8 cellular contexts compared by ENCODE assay signal in the genomic region with DNA sequence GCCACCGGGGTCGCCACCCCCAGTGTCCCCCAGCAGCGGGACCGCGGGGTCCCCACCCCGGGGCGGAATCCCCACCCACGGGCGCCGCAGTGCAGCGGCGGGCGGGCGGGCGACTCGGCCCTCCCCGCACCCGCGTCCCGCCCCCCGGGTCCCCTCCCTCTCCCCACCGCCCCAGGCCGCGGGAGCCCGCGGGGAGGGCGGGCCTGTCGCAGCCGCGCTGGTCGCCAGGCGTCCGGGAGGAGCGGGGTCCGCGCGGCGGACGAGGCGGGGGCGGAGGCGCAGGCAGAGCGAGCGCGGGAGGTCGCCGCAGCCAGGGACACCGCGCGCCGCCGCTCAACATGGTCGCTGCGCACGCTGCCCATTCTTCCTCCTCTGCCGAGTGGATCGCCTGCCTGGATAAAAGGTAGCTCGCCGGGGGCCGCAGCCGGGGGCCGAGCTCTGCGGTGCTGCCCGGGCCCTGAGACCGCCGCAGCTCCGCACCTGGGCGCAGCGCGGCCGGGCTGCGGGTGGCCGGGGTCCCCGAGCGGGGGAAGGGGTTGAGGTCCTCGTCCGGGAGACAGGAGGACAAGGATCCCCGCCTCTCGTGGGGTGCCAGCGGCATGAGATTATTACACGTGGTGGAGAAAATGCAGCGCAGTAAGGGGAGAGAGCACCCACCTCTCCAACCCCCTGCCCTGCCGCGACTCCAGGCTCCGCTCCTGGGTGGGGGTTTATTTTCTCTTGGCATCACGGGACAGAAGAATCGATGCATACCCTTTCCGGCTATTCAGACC. TPM values are rescaled to one million over a fixed set of nuclear protein-coding genes. Genes with fewer than 3 reads are reported as not detected.
DNase-seq lines count a peak whose midpoint lies in the region; ATAC-seq and TF ChIP-seq lines count a peak whose summit lies in the region.

A gene (plus strand): TSS at position 200 of the 773 bp plus-strand sequence. CDS start 139 bp downstream, at position 339.

- H3K27ac ChIP-seq in RWPE2 (ENCODE audit: poor library complexity, severe bottlenecking) (no peak within 1 kb of the TSS), esophagus (ENCODE audit: low read depth in 2 of 2, low read length in 1 of 2) (no peak within 1 kb of the TSS)

- H3K9me3 ChIP-seq in RWPE2 (ENCODE audit: severe bottlenecking) (no peaks in the 10 kb centered on the region), esophagus (ENCODE audit: control insufficient read depth in 2 of 2, insufficient read depth in 1 of 2, low read depth in 1 of 2, low read length in 1 of 2) (no peaks in the 10 kb centered on the region)

- WGBS in esophagus, 2 donors: 1 to 2% methylated on average over 40 to 87 of the region's 88 CpGs

- H3K36me3 ChIP-seq in RWPE2 (ENCODE audit: low read depth) (no peaks in the 10 kb centered on the region), esophagus (ENCODE audit: control insufficient read depth in 2 of 2, insufficient read depth in 2 of 2, low read length in 1 of 2) (no peaks in the 10 kb centered on the region)

- H3K27me3 ChIP-seq in RWPE2 (ENCODE audit: insufficient read depth, poor library complexity, severe bottlenecking) (peaks cover 8% of the 10 kb centered on the region), esophagus (ENCODE audit: control insufficient read depth in 1 of 2, insufficient read depth in 2 of 2, low read length in 2 of 2) (peaks cover 0 to 5% of the 10 kb centered on the region in 2 donors)

- DNase-seq in NCI-H146 (lab: John Stamatoyannopoulos, UW): peak; percentile 58
- no peak for DNase-seq in NCI-H146 treated with DMSO at 0.1 percent for 48 hours (lab: John Stamatoyannopoulos, UW; ENCODE audit: unreplicated experiment)
- no peak for DNase-seq in RWPE2 (ENCODE audit: low spot score)
- peak; percentile 76 for DNase-seq in nephron progenitor cell
- DNase-seq in cortex of kidney (lab: John Stamatoyannopoulos, UW): no peak

- ATAC-seq in RWPE2 (ENCODE audit: low read depth): peak; percentile 37; the same call in 2 of the 3 replicates
- no peak for ATAC-seq in GM19324 (IDR thresholded peaks at IDR 0.05; ENCODE audit: low FRiP score, unreplicated experiment)
- ATAC-seq in GM19328 (IDR thresholded peaks at IDR 0.05; ENCODE audit: unreplicated experiment): no peak

- H3K27ac Mint-ChIP-seq in nephron progenitor cell: no peak within 1 kb of the TSS

- H3K4me1 ChIP-seq in RWPE2 (ENCODE audit: insufficient read depth, poor library complexity, severe bottlenecking) (no peaks in the 10 kb centered on the region), esophagus (ENCODE audit: control insufficient read depth in 2 of 2, insufficient read depth in 2 of 2, low read length in 1 of 2) (peaks cover 3 to 5% of the 10 kb centered on the region in 2 donors)

- TF ChIP-seq CTCF in RWPE2 (IDR thresholded peaks at IDR 0.05; ENCODE audit: poor library complexity, severe bottlenecking): no peak
- no peak for TF ChIP-seq CTCF in nephron progenitor cell (IDR thresholded peaks at IDR 0.05)

- H3K4me3 ChIP-seq in RWPE2 (ENCODE audit: severe bottlenecking): peak within 1 kb of the TSS; percentile 44
- peak within 1 kb of the TSS; percentile 42 to 66 for H3K4me3 ChIP-seq in esophagus (ENCODE audit: low read depth in 1 of 2, low read length in 2 of 2)

- peaks cover 67% of the 10 kb centered on the region for H3K27me3 Mint-ChIP-seq in nephron progenitor cell (ENCODE audit: low read depth, poor library complexity)

- peaks cover 8% of the 10 kb centered on the region for H3K4me1 Mint-ChIP-seq in nephron progenitor cell

- H3K4me3 Mint-ChIP-seq in nephron progenitor cell: peak within 1 kb of the TSS; percentile 88

- no peaks in the 10 kb centered on the region for H3K9me3 Mint-ChIP-seq in nephron progenitor cell

- no peaks in the 10 kb centered on the region for H3K36me3 Mint-ChIP-seq in nephron progenitor cell (ENCODE audit: low read depth)

RNA-seq across cellular contexts. Expression of the gene that starts here (rescaled TPM):
- 1 to 10 TPM; 1.7 to 3.1 TPM for polyA plus RNA-seq in esophagus

Comparison
In these comparisons a context has a peak if more than half of its experiments do, and no peak if none do; other contexts are left out.
1. DNase-seq: peak in NCI-H146 (single experiment) and nephron progenitor cell (single experiment); none in NCI-H146 treated with DMSO at 0.1 percent for 48 hours (single experiment), RWPE2 (single experiment) and cortex of kidney (single experiment).